Comparison of ENCODE assay signal across 8 cellular contexts in the genomic region with DNA sequence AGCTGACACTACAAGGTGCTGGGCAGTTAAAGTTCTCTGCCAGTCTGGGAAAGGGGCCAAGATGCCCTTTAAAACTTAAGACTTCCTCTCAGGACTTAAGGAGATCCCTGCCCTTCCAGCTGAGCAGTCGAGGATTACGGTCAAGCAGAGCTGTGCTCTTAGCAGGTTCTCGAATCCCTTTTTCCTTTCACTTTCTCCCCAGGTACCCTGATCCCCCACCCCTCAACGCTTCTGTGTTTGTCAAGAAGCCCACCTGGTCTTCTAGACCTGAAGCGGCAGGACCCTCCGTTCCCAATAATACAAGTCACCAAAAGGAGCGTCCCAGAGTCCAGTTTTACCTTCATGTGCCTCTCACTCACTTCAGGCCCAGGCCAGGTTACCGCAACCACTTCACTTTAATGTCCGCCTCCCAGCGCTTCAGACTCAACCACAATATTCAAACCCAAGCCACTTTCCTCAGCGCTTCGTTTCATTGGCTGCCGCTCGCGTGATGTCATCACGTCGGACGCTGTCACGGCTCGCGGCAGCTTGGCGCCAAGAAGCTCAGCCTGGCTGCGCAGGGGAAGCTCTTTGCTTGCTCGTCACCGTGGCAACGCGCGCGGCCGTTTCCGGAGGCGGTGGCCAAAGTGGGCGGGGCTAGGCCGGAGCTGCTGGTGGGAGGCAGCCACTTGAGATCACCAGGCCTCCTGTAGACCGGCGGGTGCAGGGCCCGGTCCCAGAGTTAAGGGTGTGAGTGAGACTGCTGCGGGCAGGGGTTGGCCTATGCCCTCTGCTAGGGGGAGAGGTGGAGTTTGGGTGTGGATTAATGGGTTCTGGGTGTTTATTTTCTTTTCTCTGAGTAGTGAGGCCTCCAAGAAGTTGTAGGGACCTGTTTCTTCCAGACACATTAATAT.
DNase-seq lines count a peak whose midpoint lies in the region; ATAC-seq and TF ChIP-seq lines count a peak whose summit lies in the region.

TSS of gene KIF18A (minus strand) at position 431 of the 893 bp plus-strand sequence. CDS start 10,209 bp downstream, outside the sequence.
TSS of gene METTL15 (plus strand) at position 663 of the 893 bp plus-strand sequence. CDS start 4,947 bp downstream, outside the sequence.

- TF ChIP-seq CTCF in choroid plexus epithelial cell (conservative IDR thresholded peaks at IDR 0.05; ENCODE audit: low read depth, low read length) = no peak

- peak; percentile 97 for ATAC-seq in HG03439 (IDR thresholded peaks at IDR 0.05; ENCODE audit: unreplicated experiment)

- TF ChIP-seq POLR2A in GM19193 (IDR thresholded peaks at IDR 0.05; ENCODE audit: extremely low read depth, insufficient read depth, insufficient read length) = peak; percentile 74

- H3K4me3 ChIP-seq in choroid plexus epithelial cell (ENCODE audit: low read depth, low read length) = peak within 1 kb of the TSS; percentile 81

- DNase-seq in AML-193 (lab: John Stamatoyannopoulos, UW) (peak; percentile 92 to 96), NCI-H510A treated with DMSO at 0.1 percent for 48 hours (lab: John Stamatoyannopoulos, UW) (peak; percentile 86), choroid plexus epithelial cell (ENCODE audit: low read depth) (peak; percentile 100), kidney glomerular epithelial cell (lab: John Stamatoyannopoulos, UW) (peak; percentile 96)
- peak; percentile 96 to 97 for DNase-seq in activated CD4-positive, alpha-beta T cell treated with anti-CD3 and anti-CD28 coated beads for 24 hours (ENCODE audit: low read depth in 2 of 2)
- peak; percentile 86 to 91 for DNase-seq in stimulated activated CD4-positive, alpha-beta T cell treated with anti-CD3 and anti-CD28 coated beads, Interleukin-1b, Interleukin-23, amount 100 ng/mL, for 1 hour (ENCODE audit: low read depth in 2 of 2)

Comparison
In these comparisons a context has a peak if more than half of its experiments do, and no peak if none do; other contexts are left out.
1. Peak in every context shown above with its lines: DNase-seq, ATAC-seq and H3K4me3 ChIP-seq.